ENCODE assay signal across 10 cellular contexts in the genomic region with DNA sequence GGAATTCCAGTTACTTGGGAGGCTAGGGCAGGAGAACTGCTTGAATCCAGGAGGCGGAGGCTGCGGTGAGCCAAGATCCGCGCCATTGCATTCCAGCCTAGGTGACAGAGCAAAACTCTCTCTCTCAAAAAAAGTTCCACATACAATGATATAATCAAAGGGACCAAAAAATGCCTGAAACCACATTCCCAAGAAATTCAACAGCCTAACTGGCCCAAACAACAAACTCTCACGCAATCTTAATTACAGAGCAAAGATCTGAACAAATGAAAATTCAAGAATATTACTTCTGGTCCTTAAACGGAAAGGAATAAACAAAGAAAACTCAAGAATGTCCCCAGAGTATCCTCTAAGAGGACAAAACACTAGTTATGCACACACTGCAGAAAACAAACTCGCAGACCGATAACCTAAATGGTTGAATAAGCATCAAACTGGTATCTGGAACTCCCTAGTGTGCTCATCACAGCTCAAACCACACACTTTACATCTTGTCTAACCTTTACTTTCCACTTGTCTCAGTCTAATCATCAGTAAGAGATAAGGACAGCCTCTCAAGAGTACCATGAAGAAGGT. TPM values are rescaled to one million over a fixed set of nuclear protein-coding genes. Genes with fewer than 3 reads are reported as not detected.
A peak's percentile ranks its signal among the peaks of the same experiment; 100 is the strongest.
DNase-seq lines count a peak whose midpoint lies in the region; ATAC-seq and TF ChIP-seq lines count a peak whose summit lies in the region.
"Had no signal": no experiment of that assay in that cellular context is flagged by ENCODE, and none has a peak within 500 bp of the region (broad histone marks: within the 10 kb centered on the region; RNA-seq: fewer than 3 reads in every experiment).

No MANE protein-coding gene starts in this region.

- ATAC-seq in HG02798 (IDR thresholded peaks at IDR 0.05; ENCODE audit: poor library complexity, unreplicated experiment) (peak; percentile 19), GM18909 (IDR thresholded peaks at IDR 0.05; ENCODE audit: poor library complexity, unreplicated experiment) (no peak), HG02571 (IDR thresholded peaks at IDR 0.05; ENCODE audit: unreplicated experiment) (no peak)

- no peak overlapping the region for H3K27ac ChIP-seq in brain microvascular endothelial cell

- peaks cover 29% of the 10 kb centered on the region for H3K36me3 ChIP-seq in brain microvascular endothelial cell (replicated peaks)

- CTCF ChIA-PET in Calu3 (lab: Charles Lee) = no interaction called here

- H3K27ac Mint-ChIP-seq in Calu3 (ENCODE audit: unreplicated experiment) = no peak overlapping the region
- H3K27ac Mint-ChIP-seq in nephron progenitor cell = peak overlapping the region; percentile 79

- H3K9me3 Mint-ChIP-seq in Calu3 (ENCODE audit: low read depth, unreplicated experiment) = no peaks in the 10 kb centered on the region
- no peaks in the 10 kb centered on the region for H3K9me3 Mint-ChIP-seq in nephron progenitor cell

- H3K27me3 Mint-ChIP-seq in Calu3 (ENCODE audit: unreplicated experiment) (no peaks in the 10 kb centered on the region), nephron progenitor cell (ENCODE audit: low read depth, poor library complexity) (no peaks in the 10 kb centered on the region)

- TF ChIP-seq CTCF in Calu3 (IDR thresholded peaks at IDR 0.05; ENCODE audit: unreplicated experiment) = no peak
- no peak for TF ChIP-seq CTCF in brain microvascular endothelial cell (IDR thresholded peaks at IDR 0.05; ENCODE audit: low read depth, low read length, missing control alignments)
- TF ChIP-seq CTCF in nephron progenitor cell (IDR thresholded peaks at IDR 0.05) = no peak

- intact Hi-C loops in Calu3 (cut with micrococcal nuclease; ENCODE audit: unreplicated experiment) = no loop called here

- H3K4me3 ChIP-seq in brain microvascular endothelial cell (ENCODE audit: low read depth, low read length) = peak overlapping the region; percentile 98

- DNase-seq in Calu3 (no peak), brain microvascular endothelial cell (no peak), nephron progenitor cell (no peak), NCI-H2196 (lab: John Stamatoyannopoulos, UW; ENCODE audit: unreplicated experiment) (no peak), islet precursor cell (no peak)
- DNase-seq: cortex of kidney had no signal

- H3K36me3 Mint-ChIP-seq in Calu3 (ENCODE audit: insufficient read depth, unreplicated experiment) (peaks cover 61% of the 10 kb centered on the region), nephron progenitor cell (ENCODE audit: low read depth) (peaks cover 33% of the 10 kb centered on the region)

- in situ Hi-C loops in brain microvascular endothelial cell (cut with HindIII; ENCODE audit: low pct_ligation_motif_present, low sequenced_read_pairs) = no loop called here

- H3K4me1 Mint-ChIP-seq in Calu3 (ENCODE audit: low read depth, unreplicated experiment) = peaks cover 7% of the 10 kb centered on the region
- peaks cover 49% of the 10 kb centered on the region for H3K4me1 Mint-ChIP-seq in nephron progenitor cell

- H3K4me3 Mint-ChIP-seq in Calu3 (ENCODE audit: low read depth, unreplicated experiment) (peak overlapping the region; percentile 90), nephron progenitor cell (peak overlapping the region; percentile 92)

- BruUV-seq in Calu3 (replicated peaks; lab: Mats Ljungman, UMichigan) = no TSS peak

- H3K27me3 ChIP-seq in brain microvascular endothelial cell (replicated peaks) = no peaks in the 10 kb centered on the region

RNA-seq across cellular contexts. Expression of a gene that starts 3.7 kb away (rescaled TPM):
- total RNA-seq in Calu3 (2022) = 59.0 and 63.3 TPM in 2 replicates

RNA-seq across cellular contexts. Expression of a gene that starts 29.0 kb away (rescaled TPM):
- 3.3 and 4.8 TPM in 2 replicates for total RNA-seq in Calu3 (2022)

RNA-seq across cellular contexts. Expression of a gene that starts 31.3 kb away (rescaled TPM):
- total RNA-seq in Calu3 (2022) = 51.1 and 51.5 TPM in 2 replicates

RNA-seq across cellular contexts. Expression of a gene that starts 38.6 kb away (rescaled TPM):
- not detected in 2 replicates for total RNA-seq in Calu3 (2022)
- total RNA-seq: ureter had no signal
